ENCODE assay signal across 8 cellular contexts in genomic region chr9:36258170-36258988, GRCh38. TPM values are rescaled to one million over a fixed set of nuclear protein-coding genes. Genes with fewer than 3 reads are reported as not detected.
A peak's percentile ranks its signal among the peaks of the same experiment; 100 is the strongest.
DNase-seq lines count a peak whose midpoint lies in the region; ATAC-seq and TF ChIP-seq lines count a peak whose summit lies in the region.

GNE (minus strand) TSS chr9:36258448; CDS start chr9:36249355, 9,093 bp downstream.

- DNase-seq in ACHN, result peak; percentile 95
- DNase-seq in NCI-H460 (ENCODE audit: extremely low read depth, low read depth), result peak; percentile 88
- DNase-seq in activated CD4-positive, alpha-beta T cell treated with anti-CD3 and anti-CD28 coated beads for 4 hours, result peak; percentile 98
- peak; percentile 96 for DNase-seq in choroid plexus epithelial cell (ENCODE audit: low read depth)
- DNase-seq in kidney epithelial cell (ENCODE audit: low read depth), result peak; percentile 73
- DNase-seq in stimulated activated CD4-positive, alpha-beta T cell treated with anti-CD3 and anti-CD28 coated beads, Interleukin-15, amount 100 ng/mL, for 24 hours, result peak; percentile 99

- H3K36me3 ChIP-seq in kidney epithelial cell (ENCODE audit: control insufficient read depth, insufficient read depth, low read length), result no peaks in the 10 kb centered on the region

- no peak for TF ChIP-seq CTCF in choroid plexus epithelial cell (conservative IDR thresholded peaks at IDR 0.05; ENCODE audit: low read depth, low read length)
- TF ChIP-seq CTCF in kidney epithelial cell (IDR thresholded peaks at IDR 0.05; ENCODE audit: insufficient read depth, low read length, poor library complexity, severe bottlenecking), result no peak

- in situ Hi-C loops in ACHN (cut with HindIII; ENCODE audit: low pct_ligation_motif_present, low pct_unique_long_range_greater_than_20kb, low sequenced_read_pairs), result no loop called here

- ATAC-seq in GM18907 (IDR thresholded peaks at IDR 0.05; ENCODE audit: unreplicated experiment) (peak; percentile 92), HG03139 (IDR thresholded peaks at IDR 0.05; ENCODE audit: unreplicated experiment) (peak; percentile 90)

- no peaks in the 10 kb centered on the region for H3K27me3 ChIP-seq in kidney epithelial cell (ENCODE audit: control insufficient read depth, insufficient read depth, low read length)

- H3K4me3 ChIP-seq in choroid plexus epithelial cell (ENCODE audit: low read depth, low read length) (peak within 1 kb of the TSS; percentile 90), kidney epithelial cell (ENCODE audit: low read depth, low read length) (peak within 1 kb of the TSS; percentile 76)

RNA-seq across cellular contexts. Expression of gene GNE, which starts in this region (rescaled TPM):
- 22.0 TPM in 2 replicates for total RNA-seq in NCI-H460 (2014; rRNA removed; shearing (Covaris generic))
- 9.2 and 16.3 TPM in 2 replicates for polyA plus RNA-seq in NCI-H460 (2014; cell fraction: nucleus; rRNA removed)
- 21.4 and 23.9 TPM in 2 replicates for total RNA-seq in kidney epithelial cell

Comparison
In these comparisons a context has a peak if more than half of its experiments do, and no peak if none do; other contexts are left out.
1. Peak in every context shown above with its lines: DNase-seq, ATAC-seq and H3K4me3 ChIP-seq.